Comparison of ENCODE assay signal across 1 cellular context in genomic region chr1:204319462-204319861, GRCh38.
TF ChIP-seq lines count a peak whose summit lies in the region.

No MANE protein-coding gene starts in this region.

TF ChIP-seq in HepG2, 621 proteins besides CTCF, POLR2A, EP300 and RAD21 (continued from another document):
- TF ChIP-seq AKNA (CRISPR knock-in tag; IDR thresholded peaks at IDR 0.05; ENCODE audit: borderline replicate concordance) (no peak), DMAP1 (CRISPR knock-in tag; IDR thresholded peaks at IDR 0.05) (no peak), ZNF569 (CRISPR knock-in tag; IDR thresholded peaks at IDR 0.05; ENCODE audit: borderline replicate concordance) (no peak), ZNF773 (CRISPR knock-in tag; IDR thresholded peaks at IDR 0.05; ENCODE audit: borderline replicate concordance) (no peak), KDM4B (CRISPR knock-in tag; IDR thresholded peaks at IDR 0.05) (no peak), HHEX (CRISPR knock-in tag; IDR thresholded peaks at IDR 0.05) (no peak), HOXA3 (CRISPR knock-in tag; IDR thresholded peaks at IDR 0.05) (no peak), TBX2 (CRISPR knock-in tag; IDR thresholded peaks at IDR 0.05; ENCODE audit: borderline replicate concordance) (no peak), JUND (CRISPR knock-in tag; IDR thresholded peaks at IDR 0.05) (no peak)
- TF ChIP-seq, protein P1, sequence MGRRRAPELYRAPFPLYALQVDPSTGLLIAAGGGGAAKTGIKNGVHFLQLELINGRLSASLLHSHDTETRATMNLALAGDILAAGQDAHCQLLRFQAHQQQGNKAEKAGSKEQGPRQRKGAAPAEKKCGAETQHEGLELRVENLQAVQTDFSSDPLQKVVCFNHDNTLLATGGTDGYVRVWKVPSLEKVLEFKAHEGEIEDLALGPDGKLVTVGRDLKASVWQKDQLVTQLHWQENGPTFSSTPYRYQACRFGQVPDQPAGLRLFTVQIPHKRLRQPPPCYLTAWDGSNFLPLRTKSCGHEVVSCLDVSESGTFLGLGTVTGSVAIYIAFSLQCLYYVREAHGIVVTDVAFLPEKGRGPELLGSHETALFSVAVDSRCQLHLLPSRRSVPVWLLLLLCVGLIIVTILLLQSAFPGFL (CRISPR knock-in tag; IDR thresholded peaks at IDR 0.05), result no peak
TF ChIP-seq in HepG2: peak in this region for 0.
